In the genomic region with DNA sequence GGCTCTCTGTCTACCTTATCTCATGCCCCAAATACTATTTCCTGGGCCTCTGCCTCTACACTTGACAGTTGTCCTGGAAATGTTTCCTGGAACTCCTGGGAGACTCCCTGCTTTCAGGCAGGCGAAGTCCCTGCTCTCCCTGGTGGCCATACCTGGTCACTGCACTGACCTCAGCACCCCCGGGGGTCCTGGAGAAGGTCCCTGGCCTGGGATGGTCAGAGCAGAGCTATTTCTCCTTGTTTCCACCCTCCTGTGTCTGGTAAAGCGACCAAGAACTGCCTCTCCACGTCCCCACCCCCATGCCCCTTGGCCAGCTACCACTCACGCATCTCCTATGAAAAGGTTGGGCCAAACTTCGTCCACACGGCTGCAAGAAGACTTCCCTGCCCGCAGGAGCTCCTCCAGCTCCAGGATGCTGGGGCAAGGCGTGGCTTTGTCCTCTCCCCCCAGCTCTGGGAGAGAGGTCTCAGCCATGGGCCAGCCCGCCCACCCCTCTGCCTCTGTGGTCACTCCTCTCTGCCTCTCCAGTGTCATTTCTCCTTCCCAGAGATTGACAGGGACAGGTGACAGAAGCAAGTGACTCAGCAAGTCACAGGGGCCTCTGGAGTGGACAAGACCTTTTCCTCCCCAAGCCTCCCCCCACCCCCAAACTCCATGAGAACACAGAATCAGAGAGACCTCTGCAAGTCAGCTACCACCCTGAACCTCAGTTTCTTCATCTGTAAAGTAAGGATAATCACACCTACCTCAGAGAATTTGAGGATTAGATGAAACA, we compare ENCODE assay signal across 1 cellular context.
TF ChIP-seq lines count a peak whose summit lies in the region.

No MANE protein-coding gene starts in this region.

TF ChIP-seq in HepG2, 621 proteins besides CTCF, POLR2A, EP300 and RAD21 (continued from another document and continues in another):
- TF ChIP-seq, protein P1, sequence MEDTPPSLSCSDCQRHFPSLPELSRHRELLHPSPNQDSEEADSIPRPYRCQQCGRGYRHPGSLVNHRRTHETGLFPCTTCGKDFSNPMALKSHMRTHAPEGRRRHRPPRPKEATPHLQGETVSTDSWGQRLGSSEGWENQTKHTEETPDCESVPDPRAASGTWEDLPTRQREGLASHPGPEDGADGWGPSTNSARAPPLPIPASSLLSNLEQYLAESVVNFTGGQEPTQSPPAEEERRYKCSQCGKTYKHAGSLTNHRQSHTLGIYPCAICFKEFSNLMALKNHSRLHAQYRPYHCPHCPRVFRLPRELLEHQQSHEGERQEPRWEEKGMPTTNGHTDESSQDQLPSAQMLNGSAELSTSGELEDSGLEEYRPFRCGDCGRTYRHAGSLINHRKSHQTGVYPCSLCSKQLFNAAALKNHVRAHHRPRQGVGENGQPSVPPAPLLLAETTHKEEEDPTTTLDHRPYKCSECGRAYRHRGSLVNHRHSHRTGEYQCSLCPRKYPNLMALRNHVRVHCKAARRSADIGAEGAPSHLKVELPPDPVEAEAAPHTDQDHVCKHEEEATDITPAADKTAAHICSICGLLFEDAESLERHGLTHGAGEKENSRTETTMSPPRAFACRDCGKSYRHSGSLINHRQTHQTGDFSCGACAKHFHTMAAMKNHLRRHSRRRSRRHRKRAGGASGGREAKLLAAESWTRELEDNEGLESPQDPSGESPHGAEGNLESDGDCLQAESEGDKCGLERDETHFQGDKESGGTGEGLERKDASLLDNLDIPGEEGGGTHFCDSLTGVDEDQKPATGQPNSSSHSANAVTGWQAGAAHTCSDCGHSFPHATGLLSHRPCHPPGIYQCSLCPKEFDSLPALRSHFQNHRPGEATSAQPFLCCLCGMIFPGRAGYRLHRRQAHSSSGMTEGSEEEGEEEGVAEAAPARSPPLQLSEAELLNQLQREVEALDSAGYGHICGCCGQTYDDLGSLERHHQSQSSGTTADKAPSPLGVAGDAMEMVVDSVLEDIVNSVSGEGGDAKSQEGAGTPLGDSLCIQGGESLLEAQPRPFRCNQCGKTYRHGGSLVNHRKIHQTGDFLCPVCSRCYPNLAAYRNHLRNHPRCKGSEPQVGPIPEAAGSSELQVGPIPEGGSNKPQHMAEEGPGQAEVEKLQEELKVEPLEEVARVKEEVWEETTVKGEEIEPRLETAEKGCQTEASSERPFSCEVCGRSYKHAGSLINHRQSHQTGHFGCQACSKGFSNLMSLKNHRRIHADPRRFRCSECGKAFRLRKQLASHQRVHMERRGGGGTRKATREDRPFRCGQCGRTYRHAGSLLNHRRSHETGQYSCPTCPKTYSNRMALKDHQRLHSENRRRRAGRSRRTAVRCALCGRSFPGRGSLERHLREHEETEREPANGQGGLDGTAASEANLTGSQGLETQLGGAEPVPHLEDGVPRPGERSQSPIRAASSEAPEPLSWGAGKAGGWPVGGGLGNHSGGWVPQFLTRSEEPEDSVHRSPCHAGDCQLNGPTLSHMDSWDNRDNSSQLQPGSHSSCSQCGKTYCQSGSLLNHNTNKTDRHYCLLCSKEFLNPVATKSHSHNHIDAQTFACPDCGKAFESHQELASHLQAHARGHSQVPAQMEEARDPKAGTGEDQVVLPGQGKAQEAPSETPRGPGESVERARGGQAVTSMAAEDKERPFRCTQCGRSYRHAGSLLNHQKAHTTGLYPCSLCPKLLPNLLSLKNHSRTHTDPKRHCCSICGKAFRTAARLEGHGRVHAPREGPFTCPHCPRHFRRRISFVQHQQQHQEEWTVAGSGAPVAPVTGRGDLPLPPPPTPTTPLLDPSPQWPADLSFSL (CRISPR knock-in tag; IDR thresholded peaks at IDR 0.05): no peak
- TF ChIP-seq TFE3 (CRISPR knock-in tag; IDR thresholded peaks at IDR 0.05) (0 out of 2 replicates have a peak, but pooled peaks have one; percentile 34), ZNF20 (CRISPR knock-in tag; IDR thresholded peaks at IDR 0.05) (no peak), FOXM1 (CRISPR knock-in tag; IDR thresholded peaks at IDR 0.05) (no peak), ZNF800 (CRISPR knock-in tag; IDR thresholded peaks at IDR 0.05) (no peak), ZNF331 (CRISPR knock-in tag; IDR thresholded peaks at IDR 0.05) (no peak), ZSCAN25 (CRISPR knock-in tag; IDR thresholded peaks at IDR 0.05) (no peak), ZFP90 (CRISPR knock-in tag; IDR thresholded peaks at IDR 0.05; ENCODE audit: borderline replicate concordance) (no peak), ZNF644 (CRISPR knock-in tag; IDR thresholded peaks at IDR 0.05; ENCODE audit: low read depth) (no peak), ZBTB38 (CRISPR knock-in tag; IDR thresholded peaks at IDR 0.05) (no peak), RXRA (CRISPR knock-in tag; IDR thresholded peaks at IDR 0.05) (peak; percentile 42; the same call in 1 of the 2 replicates), HMGXB4 (CRISPR knock-in tag; IDR thresholded peaks at IDR 0.05; ENCODE audit: borderline replicate concordance in 1 of 2, low read depth in 1 of 2) (peak; percentile 58 to 74), NFKB2 (CRISPR knock-in tag; IDR thresholded peaks at IDR 0.05; ENCODE audit: borderline replicate concordance) (peak; percentile 61; the same call in 1 of the 2 replicates), ZNF557 (CRISPR knock-in tag; IDR thresholded peaks at IDR 0.05) (no peak), PAF1 (CRISPR knock-in tag; IDR thresholded peaks at IDR 0.05) (no peak), E2F1 (CRISPR knock-in tag; IDR thresholded peaks at IDR 0.05) (no peak), ZNF350 (CRISPR knock-in tag; IDR thresholded peaks at IDR 0.05; ENCODE audit: borderline replicate concordance, low read depth) (no peak), EZH2 (conservative IDR thresholded peaks at IDR 0.05; ENCODE audit: low read depth, low read length) (no peak), NR1H2 (CRISPR knock-in tag; IDR thresholded peaks at IDR 0.05; ENCODE audit: borderline replicate concordance, low read depth) (no peak), SKI (IDR thresholded peaks at IDR 0.05; ENCODE audit: partially characterized antibody) (no peak), GATAD1 (CRISPR knock-in tag; IDR thresholded peaks at IDR 0.05) (no peak), RCOR2 (CRISPR knock-in tag; IDR thresholded peaks at IDR 0.05) (no peak), CBX2 (IDR thresholded peaks at IDR 0.05; ENCODE audit: low read depth, low read length) (no peak), CBX2 (CRISPR knock-in tag; IDR thresholded peaks at IDR 0.05; ENCODE audit: low read depth) (no peak), GABPB1 (CRISPR knock-in tag; IDR thresholded peaks at IDR 0.05) (0 out of 2 replicates have a peak, but pooled peaks have one; percentile 0), YEATS2 (CRISPR knock-in tag; IDR thresholded peaks at IDR 0.05; ENCODE audit: borderline replicate concordance) (no peak), ZNF558 (CRISPR knock-in tag; IDR thresholded peaks at IDR 0.05; ENCODE audit: borderline replicate concordance) (no peak), TCF7 (IDR thresholded peaks at IDR 0.05; ENCODE audit: low read depth) (no peak), NFIC (IDR thresholded peaks at IDR 0.05; ENCODE audit: low read length) (no peak), NR3C1 (CRISPR knock-in tag; IDR thresholded peaks at IDR 0.05) (no peak)
- TF ChIP-seq, protein P2, sequence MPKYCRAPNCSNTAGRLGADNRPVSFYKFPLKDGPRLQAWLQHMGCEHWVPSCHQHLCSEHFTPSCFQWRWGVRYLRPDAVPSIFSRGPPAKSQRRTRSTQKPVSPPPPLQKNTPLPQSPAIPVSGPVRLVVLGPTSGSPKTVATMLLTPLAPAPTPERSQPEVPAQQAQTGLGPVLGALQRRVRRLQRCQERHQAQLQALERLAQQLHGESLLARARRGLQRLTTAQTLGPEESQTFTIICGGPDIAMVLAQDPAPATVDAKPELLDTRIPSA (CRISPR knock-in tag; IDR thresholded peaks at IDR 0.05; ENCODE audit: borderline replicate concordance): no peak
- TF ChIP-seq, protein P3, sequence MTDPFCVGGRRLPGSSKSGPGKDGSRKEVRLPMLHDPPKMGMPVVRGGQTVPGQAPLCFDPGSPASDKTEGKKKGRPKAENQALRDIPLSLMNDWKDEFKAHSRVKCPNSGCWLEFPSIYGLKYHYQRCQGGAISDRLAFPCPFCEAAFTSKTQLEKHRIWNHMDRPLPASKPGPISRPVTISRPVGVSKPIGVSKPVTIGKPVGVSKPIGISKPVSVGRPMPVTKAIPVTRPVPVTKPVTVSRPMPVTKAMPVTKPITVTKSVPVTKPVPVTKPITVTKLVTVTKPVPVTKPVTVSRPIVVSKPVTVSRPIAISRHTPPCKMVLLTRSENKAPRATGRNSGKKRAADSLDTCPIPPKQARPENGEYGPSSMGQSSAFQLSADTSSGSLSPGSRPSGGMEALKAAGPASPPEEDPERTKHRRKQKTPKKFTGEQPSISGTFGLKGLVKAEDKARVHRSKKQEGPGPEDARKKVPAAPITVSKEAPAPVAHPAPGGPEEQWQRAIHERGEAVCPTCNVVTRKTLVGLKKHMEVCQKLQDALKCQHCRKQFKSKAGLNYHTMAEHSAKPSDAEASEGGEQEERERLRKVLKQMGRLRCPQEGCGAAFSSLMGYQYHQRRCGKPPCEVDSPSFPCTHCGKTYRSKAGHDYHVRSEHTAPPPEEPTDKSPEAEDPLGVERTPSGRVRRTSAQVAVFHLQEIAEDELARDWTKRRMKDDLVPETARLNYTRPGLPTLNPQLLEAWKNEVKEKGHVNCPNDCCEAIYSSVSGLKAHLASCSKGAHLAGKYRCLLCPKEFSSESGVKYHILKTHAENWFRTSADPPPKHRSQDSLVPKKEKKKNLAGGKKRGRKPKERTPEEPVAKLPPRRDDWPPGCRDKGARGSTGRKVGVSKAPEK (CRISPR knock-in tag; IDR thresholded peaks at IDR 0.05; ENCODE audit: borderline replicate concordance): no peak
- TF ChIP-seq, protein P4, sequence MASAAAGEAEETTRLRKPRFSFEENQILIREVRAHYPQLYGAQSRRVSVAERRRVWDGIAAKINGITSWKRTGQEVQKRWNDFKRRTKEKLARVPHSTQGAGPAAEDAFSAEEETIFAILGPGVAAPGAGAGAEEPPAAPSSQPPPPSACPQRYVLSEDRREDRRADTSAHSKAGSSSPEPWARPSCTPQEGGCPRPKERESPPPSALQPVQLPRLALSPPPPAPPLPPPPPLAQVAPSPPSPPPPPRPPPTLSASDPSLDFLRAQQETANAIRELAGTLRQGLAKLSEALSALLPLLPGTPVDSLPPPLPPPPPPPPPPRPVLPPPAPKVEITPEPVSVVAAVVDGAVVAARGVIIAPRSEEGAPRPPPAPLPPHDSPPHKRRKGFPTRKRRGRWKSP (CRISPR knock-in tag; IDR thresholded peaks at IDR 0.05): no peak
- TF ChIP-seq, protein P5, sequence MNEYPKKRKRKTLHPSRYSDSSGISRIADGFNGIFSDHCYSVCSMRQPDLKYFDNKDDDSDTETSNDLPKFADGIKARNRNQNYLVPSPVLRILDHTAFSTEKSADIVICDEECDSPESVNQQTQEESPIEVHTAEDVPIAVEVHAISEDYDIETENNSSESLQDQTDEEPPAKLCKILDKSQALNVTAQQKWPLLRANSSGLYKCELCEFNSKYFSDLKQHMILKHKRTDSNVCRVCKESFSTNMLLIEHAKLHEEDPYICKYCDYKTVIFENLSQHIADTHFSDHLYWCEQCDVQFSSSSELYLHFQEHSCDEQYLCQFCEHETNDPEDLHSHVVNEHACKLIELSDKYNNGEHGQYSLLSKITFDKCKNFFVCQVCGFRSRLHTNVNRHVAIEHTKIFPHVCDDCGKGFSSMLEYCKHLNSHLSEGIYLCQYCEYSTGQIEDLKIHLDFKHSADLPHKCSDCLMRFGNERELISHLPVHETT (CRISPR knock-in tag; conservative IDR thresholded peaks at IDR 0.05): 0 out of 2 replicates have a peak, but pooled peaks have one; percentile 54
- TF ChIP-seq, protein P6, sequence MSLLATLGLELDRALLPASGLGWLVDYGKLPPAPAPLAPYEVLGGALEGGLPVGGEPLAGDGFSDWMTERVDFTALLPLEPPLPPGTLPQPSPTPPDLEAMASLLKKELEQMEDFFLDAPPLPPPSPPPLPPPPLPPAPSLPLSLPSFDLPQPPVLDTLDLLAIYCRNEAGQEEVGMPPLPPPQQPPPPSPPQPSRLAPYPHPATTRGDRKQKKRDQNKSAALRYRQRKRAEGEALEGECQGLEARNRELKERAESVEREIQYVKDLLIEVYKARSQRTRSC (CRISPR knock-in tag; IDR thresholded peaks at IDR 0.05; ENCODE audit: low read depth): no peak
